Comparison of ENCODE assay signal across 12 cellular contexts in the genomic region with DNA sequence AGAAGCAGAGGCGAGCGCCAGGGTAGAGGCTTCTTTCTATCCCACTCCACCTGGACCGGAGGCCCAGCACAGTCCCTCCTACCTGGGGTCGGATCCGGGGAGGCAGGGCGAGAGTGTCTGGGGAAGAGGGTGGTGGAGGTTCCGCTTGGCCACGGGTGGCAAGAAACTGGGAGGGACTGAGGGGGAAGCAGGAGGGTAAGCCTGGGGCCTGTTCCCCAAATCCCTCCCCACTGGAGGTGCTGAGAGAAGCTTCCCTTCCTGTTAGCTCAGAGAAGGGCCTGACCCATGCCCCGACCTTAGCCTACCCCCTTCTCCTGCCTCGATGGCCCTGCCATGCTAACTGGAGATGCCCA. TPM values are rescaled to one million over a fixed set of nuclear protein-coding genes. Genes with fewer than 3 reads are reported as not detected.
DNase-seq lines count a peak whose midpoint lies in the region; ATAC-seq and TF ChIP-seq lines count a peak whose summit lies in the region.
"Had no signal": no experiment of that assay in that cellular context is flagged by ENCODE, and none has a peak within 500 bp of the region (broad histone marks: within the 10 kb centered on the region; RNA-seq: fewer than 3 reads in every experiment).

No MANE protein-coding gene starts in this region.

- no peaks in the 10 kb centered on the region for H3K36me3 Mint-ChIP-seq in glutamatergic neuron (ENCODE audit: unreplicated experiment)
- H3K36me3 Mint-ChIP-seq: activated CD4-positive, alpha-beta memory T cell treated with anti-CD3 and anti-CD28 coated beads for 36 hours had no signal

- no peak for DNase-seq in left ventricle myocardium inferior
- no peak for DNase-seq in Right ventricle myocardium superior
- no peak for DNase-seq in glutamatergic neuron
- DNase-seq in vagina (ENCODE audit: extremely low spot score in 2 of 2) = peak in 1 of 2 donors; percentile 95
- no peak for DNase-seq in UCSD-AML1 (lab: John Stamatoyannopoulos, UW; ENCODE audit: unreplicated experiment)
- no peak for DNase-seq in occipital lobe (lab: John Stamatoyannopoulos, UW)
- DNase-seq: ACHN; activated CD4-positive, alpha-beta memory T cell treated with anti-CD3 and anti-CD28 coated beads for 36 hours had no signal

- peaks cover 2% of the 10 kb centered on the region for H3K9me3 Mint-ChIP-seq in glutamatergic neuron (ENCODE audit: unreplicated experiment)
- H3K9me3 Mint-ChIP-seq: activated CD4-positive, alpha-beta memory T cell treated with anti-CD3 and anti-CD28 coated beads for 36 hours had no signal

- no peak for TF ChIP-seq POLR2A in vagina (IDR thresholded peaks at IDR 0.05)

- TF ChIP-seq CTCF in left ventricle myocardium inferior (IDR thresholded peaks at IDR 0.05; ENCODE audit: borderline replicate concordance) (no peak), glutamatergic neuron (IDR thresholded peaks at IDR 0.05; ENCODE audit: partially characterized antibody, unreplicated experiment) (no peak), neutrophil (IDR thresholded peaks at IDR 0.05) (no peak), vagina (IDR thresholded peaks at IDR 0.05) (no peak)

- H3K4me3 ChIP-seq in left ventricle myocardium inferior = peak overlapping the region; percentile 66
- H3K4me3 ChIP-seq in neutrophil (ENCODE audit: low read depth in 1 of 2, low read length in 1 of 2) = peak overlapping the region; percentile 31 to 49
- no peak overlapping the region for H3K4me3 ChIP-seq in vagina
- H3K4me3 ChIP-seq: lung had no signal

- H3K4me3 Mint-ChIP-seq in glutamatergic neuron (ENCODE audit: unreplicated experiment) = peak overlapping the region; percentile 75
- H3K4me3 Mint-ChIP-seq: activated CD4-positive, alpha-beta memory T cell treated with anti-CD3 and anti-CD28 coated beads for 36 hours had no signal

- H3K27ac ChIP-seq in left ventricle myocardium inferior (replicated peaks) (peak overlapping the region; percentile 72), neutrophil (no peak overlapping the region), vagina (peak overlapping the region; percentile 65)
- H3K27ac ChIP-seq: KMS-11 had no signal

- H3K27me3 ChIP-seq in left ventricle myocardium inferior (ENCODE audit: low read depth) (peaks cover 19% of the 10 kb centered on the region), neutrophil (peaks cover 74% of the 10 kb centered on the region), vagina (no peaks in the 10 kb centered on the region)

- peaks cover 85% of the 10 kb centered on the region for H3K4me1 ChIP-seq in left ventricle myocardium inferior
- H3K4me1 ChIP-seq in neutrophil (ENCODE audit: control insufficient read depth in 1 of 2, insufficient read depth in 1 of 2, low read depth in 1 of 2, low read length in 1 of 2) = peaks cover 40 to 47% of the 10 kb centered on the region in 2 experiments
- peaks cover 91% of the 10 kb centered on the region for H3K4me1 ChIP-seq in vagina

- H3K4me1 Mint-ChIP-seq in glutamatergic neuron (ENCODE audit: low read depth, unreplicated experiment) = peaks cover 15% of the 10 kb centered on the region

- H3K36me3 ChIP-seq in left ventricle myocardium inferior (no peaks in the 10 kb centered on the region), neutrophil (no peaks in the 10 kb centered on the region), vagina (no peaks in the 10 kb centered on the region)

- H3K9me3 ChIP-seq in left ventricle myocardium inferior (replicated peaks) (no peaks in the 10 kb centered on the region), neutrophil (no peaks in the 10 kb centered on the region), vagina (no peaks in the 10 kb centered on the region)

- peak overlapping the region; percentile 96 for H3K27ac Mint-ChIP-seq in glutamatergic neuron (ENCODE audit: unreplicated experiment)
- H3K27ac Mint-ChIP-seq: activated CD4-positive, alpha-beta memory T cell treated with anti-CD3 and anti-CD28 coated beads for 36 hours had no signal

- intact Hi-C loops in left ventricle myocardium inferior (cut with micrococcal nuclease) = no loop called here
- intact Hi-C loops in Right ventricle myocardium superior (cut with DNase I) = loop anchor here (10.0 kb wide), 1 partner anchor 130 kb away; no protein-coding TSS in a partner anchor
- intact Hi-C loops in vagina (cut with DNase I) = no loop called here

- ATAC-seq in Right ventricle myocardium superior (ENCODE audit: poor library complexity) = no peak
- ATAC-seq in GM19467 (IDR thresholded peaks at IDR 0.05; ENCODE audit: unreplicated experiment) = no peak

- H3K27me3 Mint-ChIP-seq in glutamatergic neuron (ENCODE audit: unreplicated experiment) = peaks cover 15% of the 10 kb centered on the region

RNA-seq across cellular contexts. Expression of a gene that starts 1.8 kb away (rescaled TPM):
- total RNA-seq in left ventricle myocardium inferior (15.5 TPM), Right ventricle myocardium superior (8.9 TPM), glutamatergic neuron (ENCODE audit: unreplicated experiment) (21.7 TPM), vagina (28.2 TPM), occipital lobe (2.3 TPM)
- total RNA-seq: activated CD4-positive, alpha-beta memory T cell treated with anti-CD3 and anti-CD28 coated beads for 36 hours had no signal

RNA-seq across cellular contexts. Expression of a gene that starts 21.2 kb away (rescaled TPM):
- total RNA-seq in left ventricle myocardium inferior (2.9 TPM), Right ventricle myocardium superior (3.4 TPM), glutamatergic neuron (ENCODE audit: unreplicated experiment) (4.6 TPM), vagina (22.3 TPM), occipital lobe (2.3 TPM)

RNA-seq across cellular contexts. Expression of a gene that starts 35.8 kb away (rescaled TPM):
- 0.99 TPM for total RNA-seq in left ventricle myocardium inferior
- 0.89 TPM for total RNA-seq in Right ventricle myocardium superior
- 6.0 TPM for total RNA-seq in glutamatergic neuron (ENCODE audit: unreplicated experiment)
- 30.2 TPM for total RNA-seq in vagina
- not detected for total RNA-seq in occipital lobe

Comparison
In these comparisons a context has a peak if more than half of its experiments do, and no peak if none do; other contexts are left out.
1. H3K4me3 ChIP-seq: peak in left ventricle myocardium inferior (single experiment) and neutrophil (2 of 2); none in vagina (0 of 2).